ENCODE assay signal across 8 cellular contexts in genomic region chr11:83157755-83158473, GRCh38. TPM values are rescaled to one million over a fixed set of nuclear protein-coding genes. Genes with fewer than 3 reads are reported as not detected.
DNase-seq lines count a peak whose midpoint lies in the region; ATAC-seq and TF ChIP-seq lines count a peak whose summit lies in the region.

No MANE protein-coding gene starts in this region.

- H3K18ac ChIP-seq in neuronal stem cell (ENCODE audit: low read length), result peak overlapping the region; percentile 98

- no peaks in the 10 kb centered on the region for H3K27me3 Mint-ChIP-seq in CD4-positive, alpha-beta T cell

- no peak overlapping the region for H4K91ac ChIP-seq in neuronal stem cell (ENCODE audit: low read depth, low read length, poor library complexity)

- H2BK5ac ChIP-seq in neuronal stem cell (ENCODE audit: low read length), result peak overlapping the region; percentile 87

- peak overlapping the region; percentile 100 for H3K27ac Mint-ChIP-seq in CD4-positive, alpha-beta T cell

- peak overlapping the region; percentile 76 for H2BK120ac ChIP-seq in neuronal stem cell (ENCODE audit: low read depth, low read length)

- CTCF ChIA-PET in CD4-positive, alpha-beta T cell (lab: Charles Lee), result interaction anchor here (1.9 kb wide), 1 partner anchor 257 kb away, joined by 5 read pairs; the partner anchor contains the start of gene PRCP

- TF ChIP-seq CTCF in CD4-positive, alpha-beta T cell (IDR thresholded peaks at IDR 0.05), result no peak
- TF ChIP-seq CTCF in RWPE2 (IDR thresholded peaks at IDR 0.05; ENCODE audit: poor library complexity, severe bottlenecking) (no peak), gastroesophageal sphincter (IDR thresholded peaks at IDR 0.05) (peak in 1 of 4 experiments; percentile 45), transverse colon (IDR thresholded peaks at IDR 0.05) (no peak)

- peak overlapping the region; percentile 81 for H2BK15ac ChIP-seq in neuronal stem cell (ENCODE audit: low read length)

- H3K4me1 ChIP-seq in RWPE2 (ENCODE audit: insufficient read depth, poor library complexity, severe bottlenecking) (peaks cover 16% of the 10 kb centered on the region), gastroesophageal sphincter (peaks cover 7 to 43% (median 9%) of the 10 kb centered on the region in 3 donors), neuronal stem cell (ENCODE audit: control insufficient read depth in 2 of 2, insufficient read depth in 1 of 2, low read depth in 1 of 2, low read length in 2 of 2) (peaks cover 4 to 13% of the 10 kb centered on the region in 2 donors), transverse colon (peaks cover 16 to 43% (median 37%) of the 10 kb centered on the region in 4 donors)

- no peak overlapping the region for H3K23ac ChIP-seq in neuronal stem cell (ENCODE audit: low read depth, low read length, poor library complexity)

- H3K27ac ChIP-seq in CD4-positive, alpha-beta T cell (ENCODE audit: low read depth, low read length), result peak overlapping the region; percentile 98
- H3K27ac ChIP-seq in RWPE2 (ENCODE audit: poor library complexity, severe bottlenecking), result peak overlapping the region; percentile 84
- H3K27ac ChIP-seq in gastroesophageal sphincter, result peak overlapping the region; percentile 99
- peak overlapping the region; percentile 87 for H3K27ac ChIP-seq in neuronal stem cell (replicated peaks; ENCODE audit: low read length)
- peak overlapping the region; percentile 99 to 100 (median 100) for H3K27ac ChIP-seq in transverse colon

- peaks cover 41% of the 10 kb centered on the region for H3K4me1 Mint-ChIP-seq in CD4-positive, alpha-beta T cell (ENCODE audit: low read depth)

- H3K36me3 ChIP-seq in RWPE2 (ENCODE audit: low read depth) (peaks cover 44% of the 10 kb centered on the region), gastroesophageal sphincter (no peaks in the 10 kb centered on the region), neuronal stem cell (replicated peaks in 1 of 2; ENCODE audit: control insufficient read depth in 2 of 2, insufficient read depth in 2 of 2, low read length in 2 of 2) (peaks cover 4 to 47% of the 10 kb centered on the region in 2 donors), transverse colon (no peaks in the 10 kb centered on the region)

- peak overlapping the region; percentile 99 for H2AK5ac ChIP-seq in neuronal stem cell (ENCODE audit: low read depth, low read length)

- POLR2A ChIA-PET in CD4-positive, alpha-beta T cell (lab: Charles Lee), result interaction anchor here (0.7 to 6.9 kb wide), 25 partner anchors 9 to 257 kb away, joined by 3 to 208 read pairs (median 15); partner anchors contain the start of genes ANKRD42, CCDC90B, DDIAS and PRCP

- H2BK12ac ChIP-seq in neuronal stem cell (ENCODE audit: low read length), result no peak overlapping the region

- no peak for TF ChIP-seq EP300 in gastroesophageal sphincter (IDR thresholded peaks at IDR 0.05)
- TF ChIP-seq EP300 in transverse colon (IDR thresholded peaks at IDR 0.05; ENCODE audit: low read depth), result no peak

- no peak for ATAC-seq in CD4-positive, alpha-beta T cell (ENCODE audit: poor library complexity)
- ATAC-seq in RWPE2 (ENCODE audit: low read depth), result no peak
- no peak for ATAC-seq in gastroesophageal sphincter
- ATAC-seq in GM19455 (IDR thresholded peaks at IDR 0.05; ENCODE audit: unreplicated experiment), result no peak

- peak overlapping the region; percentile 98 for H3K4me3 Mint-ChIP-seq in CD4-positive, alpha-beta T cell

- peak; percentile 14 to 53 (median 28) for DNase-seq in CD4-positive, alpha-beta T cell
- peak; percentile 73 for DNase-seq in HT1080 (ENCODE audit: low read depth)
- no peak for DNase-seq in RWPE2 (ENCODE audit: low spot score)
- DNase-seq in activated naive CD4-positive, alpha-beta T cell treated with Interleukin-2 at 50 U/mL for 16 hours, result peak; percentile 59
- DNase-seq in neuronal stem cell (ENCODE audit: low spot score), result peak; percentile 35
- DNase-seq in transverse colon, result peak; percentile 55

- H3K9me3 ChIP-seq in CD4-positive, alpha-beta T cell (ENCODE audit: control insufficient read depth, low read length), result no peaks in the 10 kb centered on the region
- H3K9me3 ChIP-seq in RWPE2 (ENCODE audit: severe bottlenecking) (no peaks in the 10 kb centered on the region), gastroesophageal sphincter (no peaks in the 10 kb centered on the region), neuronal stem cell (replicated peaks in 1 of 2; ENCODE audit: control insufficient read depth in 2 of 2, insufficient read depth in 1 of 2, low read depth in 1 of 2, low read length in 2 of 2) (no peaks in the 10 kb centered on the region), transverse colon (no peaks in the 10 kb centered on the region)

- in situ Hi-C loops in transverse colon (cut with MboI; ENCODE audit: low pct_ligation_motif_present in 1 of 4, low pct_unique_long_range_greater_than_20kb in 1 of 4, low sequenced_read_pairs in 3 of 4), result loop anchor here in 2 of 4 donors (10.0 to 25.0 kb wide), 2 partner anchors 83 to 246 kb away; partner anchors contain the start of genes DDIAS (in 1 of the 2), PRCP (in 1 of the 2) and RAB30 (in 1 of the 2)

- TF ChIP-seq POLR2A in gastroesophageal sphincter (IDR thresholded peaks at IDR 0.05) (no peak), transverse colon (IDR thresholded peaks at IDR 0.05) (no peak)

- H3K9me3 Mint-ChIP-seq in CD4-positive, alpha-beta T cell, result no peaks in the 10 kb centered on the region

- H3K79me1 ChIP-seq in neuronal stem cell (ENCODE audit: low read depth, low read length), result no peaks in the 10 kb centered on the region

- peak overlapping the region; percentile 43 for H3K4me2 ChIP-seq in neuronal stem cell (ENCODE audit: insufficient read depth, low read length, poor library complexity, severe bottlenecking)

- peak overlapping the region; percentile 80 for H3K4me3 ChIP-seq in RWPE2 (ENCODE audit: severe bottlenecking)
- H3K4me3 ChIP-seq in gastroesophageal sphincter, result peak overlapping the region; percentile 88 to 89
- peak overlapping the region; percentile 94 to 95 for H3K4me3 ChIP-seq in neuronal stem cell (ENCODE audit: low read length in 2 of 2)
- peak overlapping the region; percentile 80 to 99 (median 93) for H3K4me3 ChIP-seq in transverse colon

- peak overlapping the region; percentile 48 for H4K8ac ChIP-seq in neuronal stem cell (ENCODE audit: low read depth, low read length)

- peak overlapping the region; percentile 91 for H3K9ac ChIP-seq in neuronal stem cell (ENCODE audit: low read depth, low read length, poor library complexity)

- peak overlapping the region; percentile 89 for H3K14ac ChIP-seq in neuronal stem cell (ENCODE audit: low read length)

- peaks cover 61% of the 10 kb centered on the region for H3K36me3 Mint-ChIP-seq in CD4-positive, alpha-beta T cell (ENCODE audit: low read depth)

- intact Hi-C loops in CD4-positive, alpha-beta T cell (cut with DNase I, micrococcal nuclease), result loop anchor here (1.0 to 5.0 kb wide), 5 partner anchors 35 to 257 kb away; partner anchors contain the start of genes ANKRD42 (in 1 of the 2), DDIAS (in 1 of the 2) and PRCP (in 1 of the 2)
- intact Hi-C loops in transverse colon (cut with DNase I; ENCODE audit: low total_unique reads), result loop anchor here (5.0 to 10.0 kb wide), 2 partner anchors 86 to 253 kb away; partner anchors contain the start of genes DDIAS, PRCP and RAB30

- H3K4ac ChIP-seq in neuronal stem cell (ENCODE audit: low read length), result peak overlapping the region; percentile 95

- H3K27me3 ChIP-seq in CD4-positive, alpha-beta T cell (ENCODE audit: control insufficient read depth, insufficient read depth, low read length), result no peaks in the 10 kb centered on the region
- H3K27me3 ChIP-seq in RWPE2 (ENCODE audit: insufficient read depth, poor library complexity, severe bottlenecking), result no peaks in the 10 kb centered on the region
- H3K27me3 ChIP-seq in gastroesophageal sphincter, result no peaks in the 10 kb centered on the region
- no peaks in the 10 kb centered on the region for H3K27me3 ChIP-seq in neuronal stem cell (ENCODE audit: control insufficient read depth in 3 of 3, insufficient read depth in 3 of 3, low read depth in 1 of 3, low read length in 3 of 3)
- no peaks in the 10 kb centered on the region for H3K27me3 ChIP-seq in transverse colon

- H2AFZ ChIP-seq in neuronal stem cell (ENCODE audit: low read length), result no peak overlapping the region

- WGBS in gastroesophageal sphincter (ENCODE audit: low coverage in 1 of 2), 2 donors, result 0% methylated on average over 3 to 8 of the region's 14 CpGs
- no CpG with 5 or more reads among the region's 14 CpGs for WGBS in neuronal stem cell (ENCODE audit: extremely low coverage in 2 of 2, insufficient read length in 2 of 2, insufficient replicate concordance in 1 of 2), 2 donors
- 0 to 1% methylated on average over 4 to 14 of the region's 14 CpGs for WGBS in transverse colon (ENCODE audit: low coverage in 1 of 2), 2 donors

RNA-seq across cellular contexts. Expression of gene PCF11, which starts 1.0 kb away (rescaled TPM):
- total RNA-seq in CD4-positive, alpha-beta T cell, result 100 to 1,000 TPM; 119 to 124 TPM
- total RNA-seq in HT1080 (2014; rRNA removed; shearing (Covaris generic)), result 19.6 and 20.4 TPM in 2 replicates
- 14.6 and 15.0 TPM in 2 replicates for polyA plus RNA-seq in HT1080 (2015; cell fraction: cytosol; rRNA removed)
- polyA plus RNA-seq in HT1080 (2015; cell fraction: nucleus; rRNA removed), result 87.5 and 89.7 TPM in 2 replicates
- total RNA-seq in gastroesophageal sphincter (10 to 100 TPM; 32.2 to 91.7 (median 60.6) TPM), transverse colon (100 to 1,000 TPM in 2 of 4 donors, 10 to 100 TPM in 2; 81.1 to 346 (median 154) TPM)
- 38.7 TPM for polyA plus RNA-seq in neuronal stem cell (2013, experiment 1 of 2)
- polyA plus RNA-seq in neuronal stem cell (2013, experiment 2 of 2), result 37.3 TPM

RNA-seq across cellular contexts. Expression of gene ANKRD42, which starts 35.6 kb away (rescaled TPM):
- total RNA-seq in CD4-positive, alpha-beta T cell, result 10 to 100 TPM in 1 of 2 experiments, 1 to 10 TPM in 1; 8.6 to 10.0 TPM
- 6.7 and 8.5 TPM in 2 replicates for total RNA-seq in HT1080 (2014; rRNA removed; shearing (Covaris generic))
- polyA plus RNA-seq in HT1080 (2015; cell fraction: cytosol; rRNA removed), result 8.8 and 10.7 TPM in 2 replicates
- polyA plus RNA-seq in HT1080 (2015; cell fraction: nucleus; rRNA removed), result 14.1 and 16.8 TPM in 2 replicates
- total RNA-seq in gastroesophageal sphincter (10 to 100 TPM in 3 of 4 donors, 1 to 10 TPM in 1; 9.3 to 13.3 (median 13.2) TPM), transverse colon (10 to 100 TPM in 1 of 4 donors, 1 to 10 TPM in 3; 5.6 to 11.5 (median 8.9) TPM)
- 4.3 TPM for polyA plus RNA-seq in neuronal stem cell (2013, experiment 1 of 2)
- 4.2 TPM for polyA plus RNA-seq in neuronal stem cell (2013, experiment 2 of 2)
